26 cellular contexts compared by ENCODE assay signal in the genomic region with DNA sequence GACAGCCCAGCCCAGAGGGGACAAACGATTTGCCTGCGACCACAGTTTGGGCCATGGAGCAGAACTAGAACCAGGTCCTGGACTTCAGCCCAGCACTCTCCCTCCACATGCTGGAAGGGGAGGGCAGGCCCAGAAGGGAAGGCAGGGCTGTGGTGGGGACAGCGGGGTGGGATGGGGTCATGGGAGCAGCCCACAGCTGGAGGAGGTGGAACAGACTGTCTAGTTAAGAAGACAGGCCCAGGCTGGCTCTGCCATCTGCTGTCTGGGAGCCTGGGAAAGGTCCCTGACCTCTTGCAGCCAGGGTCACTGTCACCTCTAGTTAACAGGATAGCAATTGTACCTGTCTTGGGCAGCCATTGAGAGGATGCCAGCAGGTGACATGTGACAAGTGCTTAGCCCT. TPM values are rescaled to one million over a fixed set of nuclear protein-coding genes. Genes with fewer than 3 reads are reported as not detected.
DNase-seq lines count a peak whose midpoint lies in the region; ATAC-seq, FAIRE-seq and TF ChIP-seq lines count a peak whose summit lies in the region.
"Had no signal": no experiment of that assay in that cellular context is flagged by ENCODE, and none has a peak within 500 bp of the region (broad histone marks: within the 10 kb centered on the region; RNA-seq: fewer than 3 reads in every experiment).

No MANE protein-coding gene starts in this region.

- TF ChIP-seq CTCF in kidney (IDR thresholded peaks at IDR 0.05; ENCODE audit: borderline replicate concordance, extremely low read depth, insufficient read depth), result no peak
- TF ChIP-seq CTCF in osteoblast (IDR thresholded peaks at IDR 0.05; ENCODE audit: extremely low read depth, low read depth, low read length), result no peak

- H3K4me2 ChIP-seq in osteoblast (ENCODE audit: insufficient read depth, low read length), result no peak overlapping the region
- H3K4me2 ChIP-seq: A549 had no signal

- H3K27ac ChIP-seq in kidney (ENCODE audit: low read depth in 2 of 2, low read length in 2 of 2) (no peak overlapping the region), osteoblast (ENCODE audit: low read depth, low read length) (no peak overlapping the region)
- H3K27ac ChIP-seq: A549, C4-2B had no signal

- ATAC-seq in activated naive CD8-positive, alpha-beta T cell treated with anti-CD3 and anti-CD28 coated beads, Interleukin-2, amount 50 U/mL, for 24 hours, result no peak
- ATAC-seq: A549; CD8-positive, alpha-beta T cell had no signal

- H3K9ac ChIP-seq in kidney (ENCODE audit: low read length in 2 of 2), result no peak overlapping the region

- H3K27me3 Mint-ChIP-seq in activated naive CD8-positive, alpha-beta T cell treated with anti-CD3 and anti-CD28 coated beads, Interleukin-2, amount 50 U/mL, for 24 hours, result peaks cover 4% of the 10 kb centered on the region

- H3K9me3 Mint-ChIP-seq in activated naive CD8-positive, alpha-beta T cell treated with anti-CD3 and anti-CD28 coated beads, Interleukin-2, amount 50 U/mL, for 24 hours, result no peaks in the 10 kb centered on the region
- H3K9me3 Mint-ChIP-seq: CD4-positive, CD25-positive, alpha-beta regulatory T cell; CD8-positive, alpha-beta T cell; HFFc6 had no signal

- no peak overlapping the region for H3K27ac Mint-ChIP-seq in activated naive CD8-positive, alpha-beta T cell treated with anti-CD3 and anti-CD28 coated beads, Interleukin-2, amount 50 U/mL, for 24 hours
- H3K27ac Mint-ChIP-seq: CD4-positive, CD25-positive, alpha-beta regulatory T cell; CD8-positive, alpha-beta T cell; HFFc6 had no signal

- H3K27me3 ChIP-seq in osteoblast (ENCODE audit: insufficient read depth, low read length), result peaks cover 7% of the 10 kb centered on the region
- H3K27me3 ChIP-seq: BE2C had no signal

- H4K20me1 ChIP-seq in osteoblast (ENCODE audit: insufficient read depth, low read length), result no peaks in the 10 kb centered on the region

- H3K4me1 ChIP-seq in kidney (ENCODE audit: control insufficient read depth in 1 of 2, insufficient read depth in 1 of 2, low read depth in 1 of 2, low read length in 2 of 2) (no peaks in the 10 kb centered on the region), osteoblast (ENCODE audit: insufficient read depth, low read length) (no peaks in the 10 kb centered on the region)
- H3K4me1 ChIP-seq: A549, Caco-2, HAP-1 had no signal

- no peak overlapping the region for H3K4me3 Mint-ChIP-seq in activated naive CD8-positive, alpha-beta T cell treated with anti-CD3 and anti-CD28 coated beads, Interleukin-2, amount 50 U/mL, for 24 hours
- H3K4me3 Mint-ChIP-seq: CD4-positive, CD25-positive, alpha-beta regulatory T cell; CD8-positive, alpha-beta T cell; HFFc6 had no signal

- no peak for FAIRE-seq in kidney (lab: Jason Lieb, UNC)
- FAIRE-seq: A549, GM12891, GM18507, H54 had no signal

- H2AFZ ChIP-seq in osteoblast (ENCODE audit: low read length), result no peak overlapping the region

- H3K4me3 ChIP-seq in kidney (ENCODE audit: low read length in 2 of 2) (no peak overlapping the region), osteoblast (ENCODE audit: insufficient read depth, low read length) (no peak overlapping the region)
- H3K4me3 ChIP-seq: A549, HAP-1 had no signal

- no peaks in the 10 kb centered on the region for H3K36me3 Mint-ChIP-seq in activated naive CD8-positive, alpha-beta T cell treated with anti-CD3 and anti-CD28 coated beads, Interleukin-2, amount 50 U/mL, for 24 hours (ENCODE audit: low read depth)
- H3K36me3 Mint-ChIP-seq: CD4-positive, CD25-positive, alpha-beta regulatory T cell; CD8-positive, alpha-beta T cell had no signal

- H3K36me3 ChIP-seq in kidney (ENCODE audit: control insufficient read depth in 1 of 2, insufficient read depth in 2 of 2, low read length in 2 of 2), result no peaks in the 10 kb centered on the region
- H3K36me3 ChIP-seq in osteoblast (ENCODE audit: insufficient read depth, low read length), result no peaks in the 10 kb centered on the region
- H3K36me3 ChIP-seq: BE2C, HAP-1 had no signal

- H3K79me2 ChIP-seq in osteoblast (ENCODE audit: insufficient read depth, low read length), result no peaks in the 10 kb centered on the region

- H3K9me3 ChIP-seq in kidney (ENCODE audit: control insufficient read depth in 1 of 2, low read length in 2 of 2) (no peaks in the 10 kb centered on the region), osteoblast (ENCODE audit: low read depth, low read length) (no peaks in the 10 kb centered on the region)
- H3K9me3 ChIP-seq: A549, BE2C, Caco-2, HAP-1 had no signal

- H3K4me1 Mint-ChIP-seq in activated naive CD8-positive, alpha-beta T cell treated with anti-CD3 and anti-CD28 coated beads, Interleukin-2, amount 50 U/mL, for 24 hours, result no peaks in the 10 kb centered on the region
- H3K4me1 Mint-ChIP-seq: CD4-positive, CD25-positive, alpha-beta regulatory T cell had no signal

- DNase-seq in NCI-H82 (lab: John Stamatoyannopoulos, UW) (peak; percentile 13), NCI-H82 treated with DMSO at 0.1 percent for 48 hours (lab: John Stamatoyannopoulos, UW; ENCODE audit: unreplicated experiment) (no peak), kidney (peak; percentile 49), osteoblast (ENCODE audit: insufficient read length, low spot score, missing footprints) (peak; percentile 54), NCI-H774 (lab: John Stamatoyannopoulos, UW) (no peak), hippocampal formation (lab: John Stamatoyannopoulos, UW) (no peak)
- DNase-seq in activated naive CD8-positive, alpha-beta T cell treated with anti-CD3 and anti-CD28 coated beads, Interleukin-2, amount 50 U/mL, for 24 hours, result no peak
- DNase-seq: 8988T; ACHN; AML-193; BE2C; Caco-2; CD4-positive, CD25-positive, alpha-beta regulatory T cell; CD8-positive, alpha-beta T cell; DMS53; DMS79 treated with DMSO at 0.1 percent for 48 hours; GF-D8; GOT3; HFFc6 had no signal

- intact Hi-C loops in kidney (cut with DNase I), result no loop called here

RNA-seq across cellular contexts. Expression of a gene that starts 36.8 kb away (rescaled TPM):
- total RNA-seq in kidney (39.7 TPM), osteoblast (22.8 and 36.2 TPM in 2 replicates)
- polyA plus RNA-seq in kidney (ENCODE audit: insufficient read depth, low read depth, low replicate concordance), result 2.8 TPM
- total RNA-seq: G401 had no signal

Comparison
In these comparisons a context has a peak if more than half of its experiments do, and no peak if none do; other contexts are left out.
1. DNase-seq: peak in NCI-H82 (single experiment), kidney (single experiment) and osteoblast (single experiment); none in NCI-H82 treated with DMSO at 0.1 percent for 48 hours (single experiment), NCI-H774 (single experiment), hippocampal formation (0 of 2) and activated naive CD8-positive, alpha-beta T cell treated with anti-CD3 and anti-CD28 coated beads, Interleukin-2, amount 50 U/mL, for 24 hours (single experiment).